Comparison of ENCODE assay signal across 24 cellular contexts in genomic region chr1:65882091-65882490, GRCh38.
A peak's percentile ranks its signal among the peaks of the same experiment; 100 is the strongest.
DNase-seq lines count a peak whose midpoint lies in the region; ATAC-seq and TF ChIP-seq lines count a peak whose summit lies in the region.
"Had no signal": no experiment of that assay in that cellular context is flagged by ENCODE, and none has a peak within 500 bp of the region (broad histone marks: within the 10 kb centered on the region; RNA-seq: fewer than 3 reads in every experiment).

No MANE protein-coding gene starts in this region.

- ATAC-seq in HG03066 (IDR thresholded peaks at IDR 0.05; ENCODE audit: low read depth, unreplicated experiment) (peak; percentile 54), HG03159 (IDR thresholded peaks at IDR 0.05; ENCODE audit: unreplicated experiment) (no peak), right lobe of liver (no peak)

- H3K9ac ChIP-seq in mesenchymal stem cell (ENCODE audit: low read length) = peak overlapping the region; percentile 62

- TF ChIP-seq POLR2A in right lobe of liver (IDR thresholded peaks at IDR 0.05) = no peak

- H3K9me3 ChIP-seq in mesenchymal stem cell (ENCODE audit: control insufficient read depth, low read length) = no peaks in the 10 kb centered on the region
- no peaks in the 10 kb centered on the region for H3K9me3 ChIP-seq in right lobe of liver

- H3K14ac ChIP-seq in mesenchymal stem cell (ENCODE audit: low read length in 2 of 2) = no peak overlapping the region

- no peaks in the 10 kb centered on the region for H3K79me1 ChIP-seq in mesenchymal stem cell (replicated peaks; ENCODE audit: low read length, poor library complexity, severe bottlenecking)

- H3K27me3 ChIP-seq in mesenchymal stem cell (ENCODE audit: control insufficient read depth in 1 of 2, insufficient read depth in 1 of 2, low read length in 2 of 2) (no peaks in the 10 kb centered on the region), right lobe of liver (no peaks in the 10 kb centered on the region)

- no peak overlapping the region for H3K18ac ChIP-seq in mesenchymal stem cell (ENCODE audit: low read depth in 1 of 2, low read length in 2 of 2)

- intact Hi-C loops in right lobe of liver (cut with DNase I) = no loop called here

- DNase-seq in NCI-H446 (lab: John Stamatoyannopoulos, UW) (peak; percentile 38 to 79), mesenchymal stem cell (no peak), DMS53 treated with DMSO at 0.1 percent for 48 hours (lab: John Stamatoyannopoulos, UW; ENCODE audit: unreplicated experiment) (no peak), right lobe of liver (no peak)
- DNase-seq in activated CD4-positive, alpha-beta T cell treated with anti-CD3 and anti-CD28 coated beads for 1 hour = no peak
- DNase-seq: CD8-positive, alpha-beta memory T cell; DMS 273 treated with DMSO at 0.1 percent for 48 hours; DMS79 treated with DMSO at 0.1 percent for 48 hours; GF-D8; HCEC 1CT; Karpas-422; NCI-H1092 treated with DMSO at 0.1 percent for 48 hours; NCI-H1436; NCI-H187; NCI-H2081 treated with DMSO at 0.1 percent for 48 hours; NCI-H2171; NCI-H226; NCI-H524; NCI-H748 treated with DMSO at 0.1 percent for 48 hours; T-helper 2 cell had no signal

- H2BK120ac ChIP-seq in mesenchymal stem cell (ENCODE audit: low read depth, low read length) = no peak overlapping the region

- H3K36me3 ChIP-seq in mesenchymal stem cell (ENCODE audit: control insufficient read depth in 1 of 2, insufficient read depth in 2 of 2, low read depth in 1 of 2, low read length in 2 of 2) (no peaks in the 10 kb centered on the region), right lobe of liver (no peaks in the 10 kb centered on the region)

- H2AFZ ChIP-seq in mesenchymal stem cell (ENCODE audit: low read depth, low read length) = no peak overlapping the region

- H3K23ac ChIP-seq in mesenchymal stem cell (ENCODE audit: low read length in 2 of 2) = no peak overlapping the region

- H2AK5ac ChIP-seq in mesenchymal stem cell (ENCODE audit: low read length, severe bottlenecking) = no peak overlapping the region

- no peak overlapping the region for H3K4me2 ChIP-seq in mesenchymal stem cell (ENCODE audit: low read length, poor library complexity, severe bottlenecking)

- 89% methylated on average over 1 of the region's 1 CpG for WGBS in mesenchymal stem cell
- WGBS in right lobe of liver (ENCODE audit: insufficient coverage, low coverage, low lambda C conversion rate, missing lambda C conversion rate) = 38% methylated on average over 1 of the region's 1 CpG

- H3K4ac ChIP-seq in mesenchymal stem cell (ENCODE audit: low read depth in 1 of 2, low read length in 2 of 2) = no peak overlapping the region

- no peak overlapping the region for H2BK12ac ChIP-seq in mesenchymal stem cell (ENCODE audit: low read length in 2 of 2)

- H2BK15ac ChIP-seq in mesenchymal stem cell (ENCODE audit: low read depth, poor library complexity, severe bottlenecking) = no peak overlapping the region

- H2BK5ac ChIP-seq in mesenchymal stem cell (ENCODE audit: low read depth, low read length, poor library complexity, severe bottlenecking) = no peak overlapping the region

- no peak overlapping the region for H4K8ac ChIP-seq in mesenchymal stem cell (ENCODE audit: low read length)

- no peak overlapping the region for H4K91ac ChIP-seq in mesenchymal stem cell (ENCODE audit: low read length)

- H3K4me3 ChIP-seq in mesenchymal stem cell (ENCODE audit: insufficient read depth in 1 of 2, low read depth in 1 of 2, low read length in 2 of 2) (no peak overlapping the region), right lobe of liver (no peak overlapping the region)

- H3K27ac ChIP-seq in mesenchymal stem cell (ENCODE audit: low read length, poor library complexity, severe bottlenecking) = no peak overlapping the region
- H3K27ac ChIP-seq in right lobe of liver = no peak overlapping the region
- H3K27ac ChIP-seq: C4-2B, HL-60 had no signal

- H3K4me1 ChIP-seq in mesenchymal stem cell (ENCODE audit: control insufficient read depth, insufficient read depth, low read depth, low read length) (no peaks in the 10 kb centered on the region), right lobe of liver (no peaks in the 10 kb centered on the region)

- TF ChIP-seq CTCF in right lobe of liver (IDR thresholded peaks at IDR 0.05) = no peak

Comparison
In these comparisons a context has a peak if more than half of its experiments do, and no peak if none do; other contexts are left out.
1. DNase-seq: peak in NCI-H446 (2 of 2); none in mesenchymal stem cell (single experiment), activated CD4-positive, alpha-beta T cell treated with anti-CD3 and anti-CD28 coated beads for 1 hour (single experiment), DMS53 treated with DMSO at 0.1 percent for 48 hours (single experiment) and right lobe of liver (0 of 3).